Comparison of ENCODE assay signal across 20 cellular contexts in genomic region chr13:19622189-19622588, GRCh38. TPM values are rescaled to one million over a fixed set of nuclear protein-coding genes. Genes with fewer than 3 reads are reported as not detected.
DNase-seq lines count a peak whose midpoint lies in the region; ATAC-seq lines count a peak whose summit lies in the region.
"Had no signal": no experiment of that assay in that cellular context is flagged by ENCODE, and none has a peak within 500 bp of the region (broad histone marks: within the 10 kb centered on the region; RNA-seq: fewer than 3 reads in every experiment).

No MANE protein-coding gene starts in this region.

- H3K9me3 Mint-ChIP-seq in T-cell: peaks cover 0 to 8% (median 4%) of the 10 kb centered on the region in 3 donors

- H3K4me1 Mint-ChIP-seq in T-cell: no peaks in the 10 kb centered on the region

- H3K4me3 Mint-ChIP-seq in T-cell: no peak overlapping the region

- ATAC-seq in T-cell (replicated peaks in 1 of 4): no peak
- ATAC-seq: A549 had no signal

- H3K27me3 Mint-ChIP-seq in T-cell: peaks cover 24 to 50% of the 10 kb centered on the region in 2 donors

- CTCF ChIA-PET in T-cell (lab: Charles Lee): interaction anchor here in 1 of 2 donors (0.6 kb wide), 1 partner anchor 21 kb away, joined by 3 read pairs; no protein-coding TSS in a partner anchor

- no peak overlapping the region for H3K27ac Mint-ChIP-seq in T-cell

- peak; percentile 1 for DNase-seq in NCI-H510A treated with DMSO at 0.1 percent for 48 hours (lab: John Stamatoyannopoulos, UW)
- DNase-seq in NCI-H510A (lab: John Stamatoyannopoulos, UW): no peak
- DNase-seq in NCI-H69 (lab: John Stamatoyannopoulos, UW): peak; percentile 1
- peak; percentile 54 for DNase-seq in iPS-NIHi11 (ENCODE audit: low spot score)
- DNase-seq in activated naive CD4-positive, alpha-beta T cell treated with Interleukin-2 at 50 U/mL for 16 hours: no peak
- DNase-seq in T-cell: no peak
- DNase-seq in NCI-H2227 (lab: John Stamatoyannopoulos, UW; ENCODE audit: unreplicated experiment): no peak
- DNase-seq: BE2C, EL, GF-D8, GM23248, NCI-H1092, NCI-H1436, NCI-H187 treated with DMSO at 0.1 percent for 48 hours, NCI-H526 treated with DMSO at 0.1 percent for 48 hours, PC-9, RPMI8226, SHP77, SW 1271 had no signal

- H3K36me3 Mint-ChIP-seq in T-cell: no peaks in the 10 kb centered on the region

- POLR2A ChIA-PET in T-cell (lab: Charles Lee): no interaction called here

RNA-seq across cellular contexts. Expression of gene MPHOSPH8, which starts 11.3 kb away (rescaled TPM):
- total RNA-seq in T-cell: 10 to 100 TPM; 64.5 to 91.3 (median 84.1) TPM

Comparison
In these comparisons a context has a peak if more than half of its experiments do, and no peak if none do; other contexts are left out.
1. DNase-seq: peak in NCI-H510A treated with DMSO at 0.1 percent for 48 hours (single experiment), NCI-H69 (single experiment) and iPS-NIHi11 (single experiment); none in NCI-H510A (single experiment), activated naive CD4-positive, alpha-beta T cell treated with Interleukin-2 at 50 U/mL for 16 hours (single experiment), T-cell (0 of 34) and NCI-H2227 (single experiment).